1 cellular context compared by ENCODE assay signal in genomic region chr7:107938448-107939250, GRCh38.
TF ChIP-seq lines count a peak whose summit lies in the region.

No MANE protein-coding gene starts in this region.

TF ChIP-seq in SK-N-SH treated with all-trans-retinoic acid at 6 μM for 48 hours, 23 proteins besides CTCF, POLR2A, EP300 and RAD21 (continued from another document):
- TF ChIP-seq TSHZ2 (CRISPR knock-in tag; IDR thresholded peaks at IDR 0.05): no peak
- no peak for TF ChIP-seq ZNF8 (CRISPR knock-in tag; IDR thresholded peaks at IDR 0.05)
- TF ChIP-seq TCF4 (CRISPR knock-in tag; IDR thresholded peaks at IDR 0.05; ENCODE audit: borderline replicate concordance): no peak
- TF ChIP-seq RARB (CRISPR knock-in tag; IDR thresholded peaks at IDR 0.05): no peak
- TF ChIP-seq GLIS3 (CRISPR knock-in tag; IDR thresholded peaks at IDR 0.05): no peak
- no peak for TF ChIP-seq OSR1 (CRISPR knock-in tag; IDR thresholded peaks at IDR 0.05)
- TF ChIP-seq PATZ1 (CRISPR knock-in tag; IDR thresholded peaks at IDR 0.05; ENCODE audit: borderline replicate concordance): no peak
- no peak for TF ChIP-seq BACH2 (CRISPR knock-in tag; IDR thresholded peaks at IDR 0.05; ENCODE audit: borderline replicate concordance)
- TF ChIP-seq PPARA (CRISPR knock-in tag; IDR thresholded peaks at IDR 0.05; ENCODE audit: borderline replicate concordance): no peak
TF ChIP-seq in SK-N-SH treated with all-trans-retinoic acid at 6 μM for 48 hours: peak in this region for 5.
